18 cellular contexts compared by ENCODE assay signal in genomic region chr14:61435563-61436337, GRCh38.
A peak's percentile ranks its signal among the peaks of the same experiment; 100 is the strongest.
DNase-seq lines count a peak whose midpoint lies in the region; FAIRE-seq and TF ChIP-seq lines count a peak whose summit lies in the region.
"Had no signal": no experiment of that assay in that cellular context is flagged by ENCODE, and none has a peak within 500 bp of the region (broad histone marks: within the 10 kb centered on the region; RNA-seq: fewer than 3 reads in every experiment).

No MANE protein-coding gene starts in this region.

- H3K4me3 ChIP-seq in fibroblast of pulmonary artery (replicated peaks; ENCODE audit: low read depth, low read length) (no peak overlapping the region), small intestine (ENCODE audit: low read depth in 1 of 2, low read length in 2 of 2) (no peak overlapping the region), spleen (no peak overlapping the region)

- POLR2A ChIA-PET in activated CD4-positive, alpha-beta memory T cell treated with anti-CD3 and anti-CD28 coated beads for 36 hours (lab: Charles Lee): interaction anchor here (1.0 to 1.1 kb wide), 2 partner anchors 16 to 103 kb away, joined by 3 read pairs; no protein-coding TSS in a partner anchor

- H3K36me3 ChIP-seq in small intestine (ENCODE audit: control insufficient read depth in 2 of 2, insufficient read depth in 2 of 2, low read length in 2 of 2) (peaks cover 0 to 1% of the 10 kb centered on the region in 2 donors), spleen (no peaks in the 10 kb centered on the region)

- no peak for FAIRE-seq in small intestine (lab: Jason Lieb, UNC)
- FAIRE-seq: G401.6, kidney had no signal

- H3K4me3 Mint-ChIP-seq in T-helper 2 cell treated with Interferon-gamma antibody and Interleukin-4, amounts not matched to agents 5 μg/mL and 100 μg/mL, for 36 hours: no peak overlapping the region
- no peak overlapping the region for H3K4me3 Mint-ChIP-seq in activated CD4-positive, alpha-beta memory T cell treated with anti-CD3 and anti-CD28 coated beads for 36 hours
- H3K4me3 Mint-ChIP-seq in nephron progenitor cell: no peak overlapping the region
- H3K4me3 Mint-ChIP-seq: activated B cell treated with CpG ODN at 0.5 μM for 24 hours had no signal

- no peak for DNase-seq in T-helper 2 cell treated with Interferon-gamma antibody and Interleukin-4, amounts not matched to agents 5 μg/mL and 100 μg/mL, for 36 hours (ENCODE audit: low spot score)
- DNase-seq in T-helper 2 cell (no peak), fibroblast of pulmonary artery (ENCODE audit: low read depth) (peak; percentile 62), small intestine (peak; percentile 27), nephron progenitor cell (no peak), HuH-7.5 (ENCODE audit: low spot score) (no peak), spleen (no peak)
- no peak for DNase-seq in activated CD4-positive, alpha-beta memory T cell treated with anti-CD3 and anti-CD28 coated beads for 36 hours
- DNase-seq: 8988T; activated B cell treated with CpG ODN at 0.5 μM for 24 hours; kidney; NCI-H146; NCI-H510A; PC-3; stimulated activated CD4-positive, alpha-beta T cell treated with anti-CD3 and anti-CD28 coated beads, Interleukin-2, amount 100 ng/mL, for 48 hours had no signal

- H3K27ac Mint-ChIP-seq in T-helper 2 cell treated with Interferon-gamma antibody and Interleukin-4, amounts not matched to agents 5 μg/mL and 100 μg/mL, for 36 hours: peak overlapping the region; percentile 26
- H3K27ac Mint-ChIP-seq in activated CD4-positive, alpha-beta memory T cell treated with anti-CD3 and anti-CD28 coated beads for 36 hours: peak overlapping the region; percentile 63
- no peak overlapping the region for H3K27ac Mint-ChIP-seq in nephron progenitor cell
- H3K27ac Mint-ChIP-seq: activated B cell treated with CpG ODN at 0.5 μM for 24 hours; activated T-helper 2 cell treated with anti-CD3 and anti-CD28 coated beads, Interferon-gamma antibody, Interleukin-2, Interleukin-4, amounts not matched to agents 10 μg/mL and 5 μg/mL and 100 μg/mL, durations not matched to agents 14 hours and 24 hours and 36 hours had no signal

- no peak for TF ChIP-seq CTCF in fibroblast of pulmonary artery (IDR thresholded peaks at IDR 0.05; ENCODE audit: low read length, missing control alignments)
- TF ChIP-seq CTCF in nephron progenitor cell (IDR thresholded peaks at IDR 0.05): no peak
- TF ChIP-seq CTCF in spleen (IDR thresholded peaks at IDR 0.05 in 8 of 11, conservative IDR thresholded peaks at IDR 0.05 in 3 of 11): no peak

- H3K9me3 ChIP-seq in small intestine (ENCODE audit: control insufficient read depth, low read depth): no peaks in the 10 kb centered on the region
- no peaks in the 10 kb centered on the region for H3K9me3 ChIP-seq in spleen

- CTCF ChIA-PET in activated CD4-positive, alpha-beta memory T cell treated with anti-CD3 and anti-CD28 coated beads for 36 hours (lab: Charles Lee): interaction anchor here (1.2 to 1.5 kb wide), 2 partner anchors 16 to 402 kb away, joined by 3 read pairs; no protein-coding TSS in a partner anchor

- intact Hi-C loops in activated CD4-positive, alpha-beta memory T cell treated with anti-CD3 and anti-CD28 coated beads for 36 hours (cut with micrococcal nuclease): no loop called here
- intact Hi-C loops in spleen (cut with DNase I; ENCODE audit: low total_unique reads): no loop called here

- H3K9me3 Mint-ChIP-seq in T-helper 2 cell treated with Interferon-gamma antibody and Interleukin-4, amounts not matched to agents 5 μg/mL and 100 μg/mL, for 36 hours: no peaks in the 10 kb centered on the region
- no peaks in the 10 kb centered on the region for H3K9me3 Mint-ChIP-seq in activated CD4-positive, alpha-beta memory T cell treated with anti-CD3 and anti-CD28 coated beads for 36 hours
- H3K9me3 Mint-ChIP-seq in nephron progenitor cell: peaks cover 17% of the 10 kb centered on the region
- H3K9me3 Mint-ChIP-seq: activated B cell treated with CpG ODN at 0.5 μM for 24 hours; activated T-helper 2 cell treated with anti-CD3 and anti-CD28 coated beads, Interferon-gamma antibody, Interleukin-2, Interleukin-4, amounts not matched to agents 10 μg/mL and 5 μg/mL and 100 μg/mL, durations not matched to agents 14 hours and 24 hours and 36 hours had no signal

- 63 to 72% (median 66%) methylated on average over 4 of the region's 4 CpGs for WGBS in small intestine, 3 donors
- WGBS in spleen, 5 donors: 75 to 88% (median 76%) methylated on average over 4 of the region's 4 CpGs

- no peaks in the 10 kb centered on the region for H3K27me3 ChIP-seq in small intestine (ENCODE audit: control insufficient read depth in 2 of 2, insufficient read depth in 2 of 2, low read length in 2 of 2)
- no peaks in the 10 kb centered on the region for H3K27me3 ChIP-seq in spleen (replicated peaks in 1 of 7)

- no peak for TF ChIP-seq POLR2A in spleen (IDR thresholded peaks at IDR 0.05)

- H3K4me1 ChIP-seq in small intestine (ENCODE audit: control insufficient read depth in 2 of 2, insufficient read depth in 1 of 2, low read depth in 1 of 2, low read length in 1 of 2): peaks cover 7 to 19% of the 10 kb centered on the region in 2 donors
- peaks cover 43 to 100% (median 69%) of the 10 kb centered on the region in 6 donors for H3K4me1 ChIP-seq in spleen

- H3K27ac ChIP-seq in small intestine (ENCODE audit: low read depth in 1 of 2, low read length in 1 of 2): no peak overlapping the region
- peak overlapping the region in 3 of 8 donors; percentile 21 to 74 (median 28) for H3K27ac ChIP-seq in spleen
- H3K27ac ChIP-seq: KMS-11 had no signal

- peaks cover 75% of the 10 kb centered on the region for H3K4me1 Mint-ChIP-seq in T-helper 2 cell treated with Interferon-gamma antibody and Interleukin-4, amounts not matched to agents 5 μg/mL and 100 μg/mL, for 36 hours (ENCODE audit: low read depth)
- peaks cover 92% of the 10 kb centered on the region for H3K4me1 Mint-ChIP-seq in activated CD4-positive, alpha-beta memory T cell treated with anti-CD3 and anti-CD28 coated beads for 36 hours (ENCODE audit: low read depth)
- H3K4me1 Mint-ChIP-seq in nephron progenitor cell: peaks cover 54% of the 10 kb centered on the region

- H3K36me3 Mint-ChIP-seq in T-helper 2 cell treated with Interferon-gamma antibody and Interleukin-4, amounts not matched to agents 5 μg/mL and 100 μg/mL, for 36 hours (ENCODE audit: low read depth): peaks cover 42% of the 10 kb centered on the region
- H3K36me3 Mint-ChIP-seq in activated CD4-positive, alpha-beta memory T cell treated with anti-CD3 and anti-CD28 coated beads for 36 hours: peaks cover 8% of the 10 kb centered on the region
- no peaks in the 10 kb centered on the region for H3K36me3 Mint-ChIP-seq in nephron progenitor cell (ENCODE audit: low read depth)

- H3K27me3 Mint-ChIP-seq in T-helper 2 cell treated with Interferon-gamma antibody and Interleukin-4, amounts not matched to agents 5 μg/mL and 100 μg/mL, for 36 hours (ENCODE audit: low read depth): no peaks in the 10 kb centered on the region
- H3K27me3 Mint-ChIP-seq in activated CD4-positive, alpha-beta memory T cell treated with anti-CD3 and anti-CD28 coated beads for 36 hours: no peaks in the 10 kb centered on the region
- peaks cover 11% of the 10 kb centered on the region for H3K27me3 Mint-ChIP-seq in nephron progenitor cell (ENCODE audit: low read depth, poor library complexity)

Comparison
In these comparisons a context has a peak if more than half of its experiments do, and no peak if none do; other contexts are left out.
1. DNase-seq: peak in fibroblast of pulmonary artery (single experiment) and small intestine (single experiment); none in T-helper 2 cell treated with Interferon-gamma antibody and Interleukin-4, amounts not matched to agents 5 μg/mL and 100 μg/mL, for 36 hours (single experiment), T-helper 2 cell (0 of 5), activated CD4-positive, alpha-beta memory T cell treated with anti-CD3 and anti-CD28 coated beads for 36 hours (single experiment), nephron progenitor cell (single experiment), HuH-7.5 (single experiment) and spleen (single experiment).